ENCODE assay signal across 20 cellular contexts in genomic region chr22:29458551-29458950, GRCh38. TPM values are rescaled to one million over a fixed set of nuclear protein-coding genes. Genes with fewer than 3 reads are reported as not detected.
DNase-seq lines count a peak whose midpoint lies in the region; ATAC-seq, FAIRE-seq and TF ChIP-seq lines count a peak whose summit lies in the region.
"Had no signal": no experiment of that assay in that cellular context is flagged by ENCODE, and none has a peak within 500 bp of the region (broad histone marks: within the 10 kb centered on the region; RNA-seq: fewer than 3 reads in every experiment).

No MANE protein-coding gene starts in this region.

- H2AK9ac ChIP-seq in IMR-90 (replicated peaks; ENCODE audit: low read depth, low read length, poor library complexity), result no peak overlapping the region

- in situ Hi-C loops in IMR-90 (cut with MboI; ENCODE audit: low sequenced_read_pairs), result no loop called here

- FAIRE-seq in GM19239 (lab: Jason Lieb, UNC), result no peak
- FAIRE-seq: HTR-8/SVneo had no signal

- H2BK20ac ChIP-seq in IMR-90 (ENCODE audit: low read depth, low read length), result no peak overlapping the region

- ATAC-seq in IMR-90 (ENCODE audit: low read depth), result no peak
- no peak for ATAC-seq in stimulated activated effector memory CD8-positive, alpha-beta T cell treated with anti-CD3 and anti-CD28 coated beads, Interleukin-12 subunit alpha, Interleukin-12 subunit beta, amount 100 ng/mL, for 72 hours

- no peak overlapping the region for H3K27ac ChIP-seq in IMR-90 (ENCODE audit: insufficient read depth, low read length)
- H3K27ac ChIP-seq: BLaER1 treated with 17β-estradiol and CSF1 and Interleukin-3, amounts not matched to agents 10 nM and 100 nM; KMS-11; SJCRH30 had no signal

- no peak overlapping the region for H2BK15ac ChIP-seq in IMR-90 (ENCODE audit: low read depth, low read length)

- no peak overlapping the region for H3K14ac ChIP-seq in IMR-90 (replicated peaks; ENCODE audit: low read depth, low read length)

- H3K27ac Mint-ChIP-seq in stimulated activated effector memory CD8-positive, alpha-beta T cell treated with anti-CD3 and anti-CD28 coated beads, Interleukin-12 subunit alpha, Interleukin-12 subunit beta, amount 100 ng/mL, for 72 hours, result no peak overlapping the region
- H3K27ac Mint-ChIP-seq: CD4-positive, alpha-beta T cell had no signal

- no peak for TF ChIP-seq POLR2A in IMR-90 (IDR thresholded peaks at IDR 0.05; ENCODE audit: low read depth, low read length)

- H2BK5ac ChIP-seq in IMR-90 (ENCODE audit: low read depth, low read length, poor library complexity, severe bottlenecking), result no peak overlapping the region

- no peaks in the 10 kb centered on the region for H3K4me1 Mint-ChIP-seq in stimulated activated effector memory CD8-positive, alpha-beta T cell treated with anti-CD3 and anti-CD28 coated beads, Interleukin-12 subunit alpha, Interleukin-12 subunit beta, amount 100 ng/mL, for 72 hours

- H3K4me3 ChIP-seq in AG10803 (ENCODE audit: low read length), result no peak overlapping the region
- H3K4me3 ChIP-seq in IMR-90 (ENCODE audit: insufficient read depth, low read depth, low read length), result no peak overlapping the region
- no peak overlapping the region for H3K4me3 ChIP-seq in fibroblast of villous mesenchyme (ENCODE audit: low read depth, low read length)
- H3K4me3 ChIP-seq: BLaER1 treated with 17β-estradiol and CSF1 and Interleukin-3, amounts not matched to agents 10 nM and 100 nM; GM23338; SJCRH30 had no signal

- H3K56ac ChIP-seq in IMR-90 (ENCODE audit: extremely low read depth, insufficient read depth, low read length), result no peak overlapping the region

- H2AK5ac ChIP-seq in IMR-90 (ENCODE audit: low read depth, low read length), result no peak overlapping the region

- dilution Hi-C loops in IMR-90 (cut with HindIII; ENCODE audit: low sequenced_read_pairs, unreplicated experiment), result no loop called here

- no peaks in the 10 kb centered on the region for H3K9me3 Mint-ChIP-seq in stimulated activated effector memory CD8-positive, alpha-beta T cell treated with anti-CD3 and anti-CD28 coated beads, Interleukin-12 subunit alpha, Interleukin-12 subunit beta, amount 100 ng/mL, for 72 hours
- H3K9me3 Mint-ChIP-seq: CD4-positive, alpha-beta T cell; GM23338; H9 had no signal

- H3K79me1 ChIP-seq in IMR-90 (ENCODE audit: low read depth in 1 of 2, low read length in 2 of 2), result no peaks in the 10 kb centered on the region

- H3K4ac ChIP-seq in IMR-90 (ENCODE audit: low read depth, low read length), result no peak overlapping the region

- no peak overlapping the region for H2AFZ ChIP-seq in IMR-90 (replicated peaks; ENCODE audit: low read length, poor library complexity)

- H3K9ac ChIP-seq in IMR-90 (ENCODE audit: low read depth, low read length), result no peak overlapping the region
- H3K9ac ChIP-seq: BLaER1 treated with 17β-estradiol and CSF1 and Interleukin-3, amounts not matched to agents 10 nM and 100 nM; KMS-11 had no signal

- no peak overlapping the region for H3K18ac ChIP-seq in IMR-90 (ENCODE audit: low read depth, low read length)

- no peaks in the 10 kb centered on the region for H3K36me3 Mint-ChIP-seq in stimulated activated effector memory CD8-positive, alpha-beta T cell treated with anti-CD3 and anti-CD28 coated beads, Interleukin-12 subunit alpha, Interleukin-12 subunit beta, amount 100 ng/mL, for 72 hours

- intact Hi-C loops in IMR-90 (cut with micrococcal nuclease), result no loop called here

- H3K9me3 ChIP-seq in IMR-90 (ENCODE audit: control insufficient read depth, insufficient read depth, low read length), result no peaks in the 10 kb centered on the region
- H3K9me3 ChIP-seq: BLaER1 treated with 17β-estradiol and CSF1 and Interleukin-3, amounts not matched to agents 10 nM and 100 nM; SJCRH30 had no signal

- BruUV-seq in IMR-90 (replicated peaks; lab: Mats Ljungman, UMichigan), result no TSS peak

- no peak overlapping the region for H4K8ac ChIP-seq in IMR-90 (ENCODE audit: low read depth in 2 of 2, low read length in 2 of 2)

- H4K5ac ChIP-seq in IMR-90 (ENCODE audit: low read depth, low read length), result no peak overlapping the region

- H3K9me1 ChIP-seq in IMR-90 (ENCODE audit: insufficient read depth, low read length), result no peaks in the 10 kb centered on the region

- peaks cover 6% of the 10 kb centered on the region for H3K27me3 ChIP-seq in IMR-90 (ENCODE audit: control insufficient read depth, insufficient read depth, low read length)
- H3K27me3 ChIP-seq: BLaER1 treated with 17β-estradiol and CSF1 and Interleukin-3, amounts not matched to agents 10 nM and 100 nM; SJCRH30 had no signal

- no peaks in the 10 kb centered on the region; the same call in 1 of the 2 replicates for H4K20me1 ChIP-seq in IMR-90 (ENCODE audit: insufficient read depth, low read length)

- CTCF ChIA-PET in IMR-90 (lab: Yijun Ruan, JAX), result no interaction called here

- H3K4me1 ChIP-seq in IMR-90 (ENCODE audit: control insufficient read depth, insufficient read depth, low read length), result no peaks in the 10 kb centered on the region
- H3K4me1 ChIP-seq: BLaER1 treated with 17β-estradiol and CSF1 and Interleukin-3, amounts not matched to agents 10 nM and 100 nM; SJCRH30 had no signal

- POLR2A ChIA-PET in IMR-90 (lab: Charles Lee; ENCODE audit: unreplicated experiment), result no interaction called here

- no peak overlapping the region for H3K4me3 Mint-ChIP-seq in stimulated activated effector memory CD8-positive, alpha-beta T cell treated with anti-CD3 and anti-CD28 coated beads, Interleukin-12 subunit alpha, Interleukin-12 subunit beta, amount 100 ng/mL, for 72 hours
- H3K4me3 Mint-ChIP-seq: CD4-positive, alpha-beta T cell; GM23338; H9 had no signal

- no peak for TF ChIP-seq RAD21 in IMR-90 (IDR thresholded peaks at IDR 0.05; ENCODE audit: low read length)

- no peak overlapping the region for H4K91ac ChIP-seq in IMR-90 (ENCODE audit: insufficient read depth, low read depth, low read length)

- H3K36me3 ChIP-seq in IMR-90 (ENCODE audit: control insufficient read depth, insufficient read depth, low read length), result no peaks in the 10 kb centered on the region
- H3K36me3 ChIP-seq: BLaER1 treated with 17β-estradiol and CSF1 and Interleukin-3, amounts not matched to agents 10 nM and 100 nM; SJCRH30 had no signal

- no peak overlapping the region for H3K23ac ChIP-seq in IMR-90 (ENCODE audit: low read depth, low read length)

- peak; percentile 29 for DNase-seq in AG10803 (ENCODE audit: low read depth)
- DNase-seq in IMR-90, result no peak
- peak; percentile 63 for DNase-seq in amniotic epithelial cell (ENCODE audit: low read depth)
- peak; percentile 16 for DNase-seq in fibroblast of villous mesenchyme (ENCODE audit: low read depth)
- no peak for DNase-seq in GM19239 (ENCODE audit: insufficient read length, low spot score)
- no peak for DNase-seq in NCI-H2196 treated with DMSO at 0.1 percent for 48 hours (lab: John Stamatoyannopoulos, UW; ENCODE audit: unreplicated experiment)
- DNase-seq in stimulated activated effector memory CD8-positive, alpha-beta T cell treated with anti-CD3 and anti-CD28 coated beads, Interleukin-12 subunit alpha, Interleukin-12 subunit beta, amount 100 ng/mL, for 72 hours (ENCODE audit: low spot score in 2 of 2), result no peak
- DNase-seq in NCI-H187 treated with DMSO at 0.1 percent for 48 hours (lab: John Stamatoyannopoulos, UW), result no peak
- DNase-seq: CD4-positive, alpha-beta T cell; NCI-H2029 treated with DMSO at 0.1 percent for 48 hours; NCI-H510A had no signal

- H2BK120ac ChIP-seq in IMR-90 (ENCODE audit: low read depth, low read length), result no peak overlapping the region

- TF ChIP-seq CTCF in AG10803 (conservative IDR thresholded peaks at IDR 0.05; ENCODE audit: low read length), result no peak
- TF ChIP-seq CTCF in IMR-90 (conservative IDR thresholded peaks at IDR 0.05; ENCODE audit: low read depth, low read length), result no peak
- no peak for TF ChIP-seq CTCF in fibroblast of villous mesenchyme (IDR thresholded peaks at IDR 0.05; ENCODE audit: insufficient read depth, low read depth, low read length)

- H3K4me2 ChIP-seq in IMR-90 (ENCODE audit: low read depth, low read length), result no peak overlapping the region
- H3K4me2 ChIP-seq: BLaER1 treated with 17β-estradiol and CSF1 and Interleukin-3, amounts not matched to agents 10 nM and 100 nM; GM23338 had no signal

TF ChIP-seq in IMR-90, 13 proteins besides CTCF, POLR2A, EP300 and RAD21:
- TF ChIP-seq CEBPB (IDR thresholded peaks at IDR 0.05; ENCODE audit: low read depth, low read length), result peak; percentile 75
- TF ChIP-seq NFE2L2 (IDR thresholded peaks at IDR 0.05; ENCODE audit: low read depth, low read length), result no peak
TF ChIP-seq in IMR-90: peak in this region for 1.

RNA-seq across cellular contexts. Expression of gene RFPL1, which starts 20.2 kb away (rescaled TPM):
- not detected in 2 replicates for total RNA-seq in IMR-90 (2012; rRNA removed)
- not detected in 2 replicates for polyA plus RNA-seq in IMR-90 (2012; rRNA removed)
- polyA plus RNA-seq in IMR-90 (2012; cell fraction: cytosol; rRNA removed), result not detected in 2 replicates
- polyA plus RNA-seq in IMR-90 (2012; cell fraction: nucleus; rRNA removed; ENCODE audit: low replicate concordance), result not detected in 2 replicates
- not detected in 2 replicates for total RNA-seq in fibroblast of villous mesenchyme
- total RNA-seq: A172; CD4-positive, alpha-beta T cell; GM23338; H9; PC-3; Right ventricle myocardium inferior; SJCRH30 had no signal
- polyA plus RNA-seq: GM23338 had no signal

RNA-seq across cellular contexts. Expression of gene NEFH, which starts 21.5 kb away (rescaled TPM):
- total RNA-seq in IMR-90 (2012; rRNA removed) (1.3 and 1.7 TPM in 2 replicates), fibroblast of villous mesenchyme (under 0.01 and 0.32 TPM in 2 replicates)
- polyA plus RNA-seq in IMR-90 (2012; rRNA removed), result 2.7 and 2.9 TPM in 2 replicates
- 1.0 and 1.3 TPM in 2 replicates for polyA plus RNA-seq in IMR-90 (2012; cell fraction: cytosol; rRNA removed)
- 0.35 and 0.55 TPM in 2 replicates for polyA plus RNA-seq in IMR-90 (2012; cell fraction: nucleus; rRNA removed; ENCODE audit: low replicate concordance)
- total RNA-seq: A172, PC-3, SJCRH30 had no signal

Comparison
In these comparisons a context has a peak if more than half of its experiments do, and no peak if none do; other contexts are left out.
1. DNase-seq: peak in AG10803 (single experiment), amniotic epithelial cell (single experiment) and fibroblast of villous mesenchyme (single experiment); none in IMR-90 (single experiment), GM19239 (single experiment), NCI-H2196 treated with DMSO at 0.1 percent for 48 hours (single experiment), stimulated activated effector memory CD8-positive, alpha-beta T cell treated with anti-CD3 and anti-CD28 coated beads, Interleukin-12 subunit alpha, Interleukin-12 subunit beta, amount 100 ng/mL, for 72 hours (0 of 2) and NCI-H187 treated with DMSO at 0.1 percent for 48 hours (single experiment).